8 cellular contexts compared by ENCODE assay signal in the genomic region with DNA sequence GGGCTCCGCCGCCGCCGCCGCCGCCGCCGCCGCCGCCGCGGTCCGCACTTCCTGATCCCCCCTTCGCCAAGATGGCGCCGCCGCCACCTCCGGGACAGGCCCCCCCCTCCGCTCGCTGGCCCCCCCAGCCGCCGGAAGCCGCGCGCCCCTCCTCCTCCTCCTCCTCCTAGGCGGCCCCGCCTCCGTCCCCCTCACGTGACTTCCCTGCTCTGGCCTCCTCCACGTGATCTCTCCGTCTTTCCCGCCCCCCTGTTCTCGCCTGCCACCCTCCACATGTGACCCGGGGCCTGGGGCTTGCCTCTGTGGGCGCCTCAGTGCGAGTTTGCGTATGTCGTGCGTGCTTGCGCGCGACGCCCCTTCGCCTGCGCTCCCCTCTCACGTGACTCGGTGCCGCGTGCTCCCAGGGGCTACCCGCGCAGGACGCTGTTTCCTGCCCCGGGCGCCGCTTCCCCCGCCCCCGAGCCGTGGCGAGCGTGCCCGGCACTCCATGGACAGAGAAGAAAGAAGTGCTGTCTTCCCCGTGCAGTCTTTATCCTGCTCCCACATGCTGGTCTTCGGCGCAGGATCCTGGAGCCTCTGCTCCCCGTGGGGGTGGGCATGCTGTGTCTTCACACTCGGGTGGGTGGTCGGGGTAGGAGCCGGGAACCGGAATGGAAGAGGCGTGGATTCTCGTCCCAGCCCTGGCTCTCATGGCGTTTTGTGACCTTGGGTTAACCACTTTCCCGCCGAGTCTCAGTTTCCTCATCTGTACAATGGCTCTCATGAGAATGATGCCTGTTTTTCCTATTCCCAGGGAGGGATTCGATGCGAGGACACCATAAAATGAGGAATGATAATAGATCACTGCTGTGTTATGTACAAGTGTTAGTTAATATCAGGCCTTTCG. TPM values are rescaled to one million over a fixed set of nuclear protein-coding genes. Genes with fewer than 3 reads are reported as not detected.
DNase-seq lines count a peak whose midpoint lies in the region; ATAC-seq and TF ChIP-seq lines count a peak whose summit lies in the region.

UBE2Q1 (minus strand) TSS at position 53 of the 886 bp plus-strand sequence. CDS start 109 bp downstream, outside the sequence.

- peaks cover 21% of the 10 kb centered on the region for H3K36me3 Mint-ChIP-seq in activated naive CD8-positive, alpha-beta T cell treated with anti-CD3 and anti-CD28 coated beads, Interleukin-2, amount 50 U/mL, for 24 hours (ENCODE audit: low read depth)

- H3K9me3 Mint-ChIP-seq in activated naive CD8-positive, alpha-beta T cell treated with anti-CD3 and anti-CD28 coated beads, Interleukin-2, amount 50 U/mL, for 24 hours: no peaks in the 10 kb centered on the region

- peak within 1 kb of the TSS; percentile 96 for H3K4me3 ChIP-seq in GM12865 (ENCODE audit: low read depth, low read length)
- H3K4me3 ChIP-seq in parathyroid adenoma (ENCODE audit: low read depth, low read length): peak within 1 kb of the TSS; percentile 78
- peak within 1 kb of the TSS; percentile 70 to 97 (median 76) for H3K4me3 ChIP-seq in tibial nerve

- 0 to 1% methylated on average over 43 to 45 of the region's 77 CpGs for WGBS in tibial nerve, 2 donors

- intact Hi-C loops in Right ventricle myocardium superior (cut with DNase I): no loop called here

- peak within 1 kb of the TSS; percentile 92 for H3K27ac Mint-ChIP-seq in activated naive CD8-positive, alpha-beta T cell treated with anti-CD3 and anti-CD28 coated beads, Interleukin-2, amount 50 U/mL, for 24 hours

- H3K9me3 ChIP-seq in parathyroid adenoma (ENCODE audit: control insufficient read depth, low read length) (no peaks in the 10 kb centered on the region), tibial nerve (no peaks in the 10 kb centered on the region)

- no peaks in the 10 kb centered on the region for H3K27me3 Mint-ChIP-seq in activated naive CD8-positive, alpha-beta T cell treated with anti-CD3 and anti-CD28 coated beads, Interleukin-2, amount 50 U/mL, for 24 hours

- ATAC-seq in HG02763 (IDR thresholded peaks at IDR 0.05; ENCODE audit: unreplicated experiment): peak; percentile 87
- peak; percentile 94 for ATAC-seq in activated naive CD8-positive, alpha-beta T cell treated with anti-CD3 and anti-CD28 coated beads, Interleukin-2, amount 50 U/mL, for 24 hours
- ATAC-seq in Right ventricle myocardium superior (ENCODE audit: poor library complexity): peak; percentile 97

- H3K4me1 Mint-ChIP-seq in activated naive CD8-positive, alpha-beta T cell treated with anti-CD3 and anti-CD28 coated beads, Interleukin-2, amount 50 U/mL, for 24 hours: peaks cover 34% of the 10 kb centered on the region

- peak; percentile 100 for DNase-seq in GM12865 (ENCODE audit: low read depth)
- DNase-seq in NCI-H1417 treated with DMSO at 0.1 percent for 48 hours (lab: John Stamatoyannopoulos, UW): peak; percentile 93
- peak; percentile 98 for DNase-seq in SW480 (ENCODE audit: low spot score)
- DNase-seq in activated naive CD8-positive, alpha-beta T cell treated with anti-CD3 and anti-CD28 coated beads, Interleukin-2, amount 50 U/mL, for 24 hours: peak; percentile 99
- DNase-seq in Right ventricle myocardium superior: peak; percentile 99
- peak; percentile 99 for DNase-seq in tibial nerve (ENCODE audit: low spot score in 2 of 2)

- peak within 1 kb of the TSS; percentile 90 for H3K4me2 ChIP-seq in parathyroid adenoma (ENCODE audit: low read length)

- H3K4me1 ChIP-seq in parathyroid adenoma (peaks cover 3% of the 10 kb centered on the region), tibial nerve (peaks cover 0 to 36% (median 20%) of the 10 kb centered on the region in 4 donors)

- TF ChIP-seq CTCF in GM12865 (IDR thresholded peaks at IDR 0.05; ENCODE audit: insufficient read depth, low read depth, low read length, missing control alignments): no peak
- no peak for TF ChIP-seq CTCF in parathyroid adenoma (IDR thresholded peaks at IDR 0.05)
- peak in 1 of 5 experiments; percentile 42 for TF ChIP-seq CTCF in tibial nerve (IDR thresholded peaks at IDR 0.05)

- peak within 1 kb of the TSS; percentile 84 for H2AFZ ChIP-seq in parathyroid adenoma

- H3K36me3 ChIP-seq in parathyroid adenoma (ENCODE audit: control insufficient read depth, insufficient read depth, low read length) (no peaks in the 10 kb centered on the region), tibial nerve (peaks cover 0 to 21% (median 0%) of the 10 kb centered on the region in 3 donors)

- peak within 1 kb of the TSS; percentile 81 for H3K27ac ChIP-seq in parathyroid adenoma
- H3K27ac ChIP-seq in tibial nerve: peak within 1 kb of the TSS; percentile 84 to 98 (median 92)

- TF ChIP-seq EP300 in tibial nerve (IDR thresholded peaks at IDR 0.05): peak; percentile 98 to 99

- H3K27me3 ChIP-seq in parathyroid adenoma (ENCODE audit: control insufficient read depth, insufficient read depth, low read length) (no peaks in the 10 kb centered on the region), tibial nerve (no peaks in the 10 kb centered on the region)

- no peak within 1 kb of the TSS for H3K9ac ChIP-seq in parathyroid adenoma

- H3K4me3 Mint-ChIP-seq in activated naive CD8-positive, alpha-beta T cell treated with anti-CD3 and anti-CD28 coated beads, Interleukin-2, amount 50 U/mL, for 24 hours: peak within 1 kb of the TSS; percentile 91

- H3K79me2 ChIP-seq in parathyroid adenoma: no peaks in the 10 kb centered on the region

- TF ChIP-seq POLR2A in tibial nerve (IDR thresholded peaks at IDR 0.05): peak; percentile 38 to 62

RNA-seq across cellular contexts. Expression of gene UBE2Q1, which starts in this region (rescaled TPM):
- 46.6 TPM for total RNA-seq in Right ventricle myocardium superior
- 10 to 100 TPM; 14.9 to 69.8 (median 18.9) TPM for total RNA-seq in tibial nerve

Comparison
In these comparisons a context has a peak if more than half of its experiments do, and no peak if none do; other contexts are left out.
1. Peak in every context shown above with its lines: DNase-seq, ATAC-seq, H3K4me3 ChIP-seq and H3K27ac ChIP-seq.